Comparison of ENCODE assay signal across 31 cellular contexts in genomic region chr3:185188816-185189215, GRCh38. TPM values are rescaled to one million over a fixed set of nuclear protein-coding genes. Genes with fewer than 3 reads are reported as not detected.
DNase-seq lines count a peak whose midpoint lies in the region; ATAC-seq and TF ChIP-seq lines count a peak whose summit lies in the region.
"Had no signal": no experiment of that assay in that cellular context is flagged by ENCODE, and none has a peak within 500 bp of the region (broad histone marks: within the 10 kb centered on the region; RNA-seq: fewer than 3 reads in every experiment).

No MANE protein-coding gene starts in this region.

- H3K9ac ChIP-seq in PC-3 (ENCODE audit: low read length) = no peak overlapping the region
- H3K9ac ChIP-seq: KMS-11 had no signal

- peak; percentile 58 for DNase-seq in NCI-H1436 treated with DMSO at 0.1 percent for 48 hours (lab: John Stamatoyannopoulos, UW)
- DNase-seq in NCI-H1436 (lab: John Stamatoyannopoulos, UW) = no peak
- DNase-seq in NCI-H2081 treated with DMSO at 0.1 percent for 48 hours (lab: John Stamatoyannopoulos, UW) = peak; percentile 8
- DNase-seq in NCI-H524 treated with DMSO at 0.1 percent for 48 hours (lab: John Stamatoyannopoulos, UW) = peak; percentile 87
- DNase-seq in SHP77 treated with DMSO at 0.1 percent for 48 hours (lab: John Stamatoyannopoulos, UW) = peak; percentile 11
- DNase-seq in pons (ENCODE audit: low spot score) = no peak
- DNase-seq in PC-3 = no peak
- DNase-seq: activated B cell treated with CpG ODN at 0.5 μM for 24 hours; activated CD8-positive, alpha-beta memory T cell treated with anti-CD3 and anti-CD28 coated beads, Interleukin-2, amount 10 ng/mL, durations not matched to agents 7 days and 5 days; activated gamma-delta T cell treated with Interleukin-2 at 50 U/mL for 16 hours; activated T-cell treated with anti-CD3 and anti-CD28 coated beads, Interleukin-2, amount 50 U/mL, for 4 hours; AML-193; CD4-positive, alpha-beta T cell; colonic mucosa; effector CD8-positive, alpha-beta T cell; hippocampal formation; mammary epithelial cell; mucosa of descending colon; natural killer cell; NK-92 treated with Interleukin-12 subunit alpha and Interleukin-12 subunit beta, amount 100 ng/mL, for 24 hours; nucleus accumbens; sigmoid colon; stimulated activated CD4-positive, alpha-beta T cell treated with anti-CD3 and anti-CD28 coated beads, Interleukin-4, amount 100 ng/mL, for 24 hours; tibial artery had no signal

- no peaks in the 10 kb centered on the region for H3K4me1 ChIP-seq in PC-3 (ENCODE audit: insufficient read depth, low read length)
- H3K4me1 ChIP-seq: ascending aorta, colonic mucosa, HAP-1, prostate gland, sigmoid colon, tibial artery, vagina had no signal

- no peaks in the 10 kb centered on the region for H3K9me2 ChIP-seq in PC-3 (replicated peaks; ENCODE audit: low read length)

- no peak overlapping the region for H3K4me2 ChIP-seq in PC-3 (ENCODE audit: low read length)
- H3K4me2 ChIP-seq: KMS-11 had no signal

- no peaks in the 10 kb centered on the region for H3K9me3 ChIP-seq in PC-3 (ENCODE audit: low read length)
- H3K9me3 ChIP-seq: ascending aorta, colonic mucosa, HAP-1, mucosa of descending colon, prostate gland, sigmoid colon, tibial artery, vagina had no signal

- H3K27ac ChIP-seq in PC-3 (ENCODE audit: low read length) = no peak overlapping the region
- H3K27ac ChIP-seq: ascending aorta, colonic mucosa, KMS-11, prostate gland, sigmoid colon, tibial artery, vagina had no signal

- H3K27me3 ChIP-seq in PC-3 (ENCODE audit: low read length) = no peaks in the 10 kb centered on the region
- H3K27me3 ChIP-seq: ascending aorta, colonic mucosa, sigmoid colon, tibial artery, vagina had no signal

- TF ChIP-seq CTCF in PC-3 (conservative IDR thresholded peaks at IDR 0.05; ENCODE audit: low read depth, low read length) = no peak

- BruUV-seq in PC-3 (replicated peaks; lab: Mats Ljungman, UMichigan) = no TSS peak

- no peaks in the 10 kb centered on the region for H4K20me1 ChIP-seq in PC-3 (ENCODE audit: low read length)

- H3K4me3 ChIP-seq in PC-3 (ENCODE audit: low read length) = no peak overlapping the region
- H3K4me3 ChIP-seq: ascending aorta, colonic mucosa, HAP-1, mucosa of descending colon, prostate gland, sigmoid colon, tibial artery, vagina had no signal

- H3K79me2 ChIP-seq in PC-3 (ENCODE audit: low read length) = no peaks in the 10 kb centered on the region

- H2AFZ ChIP-seq in PC-3 (ENCODE audit: low read length) = no peak overlapping the region

- intact Hi-C loops in PC-3 (cut with micrococcal nuclease) = no loop called here

- no peak for ATAC-seq in GM19351 (IDR thresholded peaks at IDR 0.05; ENCODE audit: unreplicated experiment)
- no peak for ATAC-seq in PC-3
- ATAC-seq: activated CD8-positive, alpha-beta memory T cell treated with anti-CD3 and anti-CD28 coated beads, Interleukin-2, amount 10 ng/mL, durations not matched to agents 7 days and 5 days; activated T-cell treated with anti-CD3 and anti-CD28 coated beads, Interleukin-2, amount 50 U/mL, for 4 hours; mucosa of descending colon; natural killer cell; SK-N-SH treated with all-trans-retinoic acid at 6 μM for 48 hours had no signal

- H3K36me3 ChIP-seq in PC-3 (ENCODE audit: low read depth, low read length) = no peaks in the 10 kb centered on the region
- H3K36me3 ChIP-seq: colonic mucosa, HAP-1, prostate gland had no signal

- CTCF ChIA-PET in PC-3 (lab: Charles Lee) = no interaction called here

- no peaks in the 10 kb centered on the region for H3F3A ChIP-seq in PC-3 (ENCODE audit: low read length, unreplicated experiment)

- POLR2A ChIA-PET in PC-3 (lab: Charles Lee; ENCODE audit: unreplicated experiment) = no interaction called here

RNA-seq across cellular contexts. Expression of gene C3orf70, which starts 36.0 kb away (rescaled TPM):
- not detected in 2 replicates for total RNA-seq in PC-3 (2014; rRNA removed)
- total RNA-seq: activated B cell treated with CpG ODN at 0.5 μM for 24 hours; CD4-positive, alpha-beta T cell had no signal

Comparison
In these comparisons a context has a peak if more than half of its experiments do, and no peak if none do; other contexts are left out.
1. DNase-seq: peak in NCI-H1436 treated with DMSO at 0.1 percent for 48 hours (single experiment), NCI-H2081 treated with DMSO at 0.1 percent for 48 hours (single experiment), NCI-H524 treated with DMSO at 0.1 percent for 48 hours (single experiment) and SHP77 treated with DMSO at 0.1 percent for 48 hours (single experiment); none in NCI-H1436 (single experiment), pons (single experiment) and PC-3 (single experiment).